Comparison of ENCODE assay signal across 1 cellular context in genomic region chr5:111127453-111128195, GRCh38.
TF ChIP-seq lines count a peak whose summit lies in the region.

No MANE protein-coding gene starts in this region.

TF ChIP-seq in HepG2, 621 proteins besides CTCF, POLR2A, EP300 and RAD21 (continued from another document):
- no peak for TF ChIP-seq TRIM22 (IDR thresholded peaks at IDR 0.05)
- no peak for TF ChIP-seq CAMTA2 (CRISPR knock-in tag; IDR thresholded peaks at IDR 0.05; ENCODE audit: borderline replicate concordance)
- no peak for TF ChIP-seq PLRG1 (conservative IDR thresholded peaks at IDR 0.05)
- peak; percentile 33; the same call in 1 of the 2 replicates for TF ChIP-seq MAFF (IDR thresholded peaks at IDR 0.05; ENCODE audit: low read depth, low read length)
- no peak for TF ChIP-seq SMAD3 (CRISPR knock-in tag; IDR thresholded peaks at IDR 0.05)
- TF ChIP-seq, protein P1, sequence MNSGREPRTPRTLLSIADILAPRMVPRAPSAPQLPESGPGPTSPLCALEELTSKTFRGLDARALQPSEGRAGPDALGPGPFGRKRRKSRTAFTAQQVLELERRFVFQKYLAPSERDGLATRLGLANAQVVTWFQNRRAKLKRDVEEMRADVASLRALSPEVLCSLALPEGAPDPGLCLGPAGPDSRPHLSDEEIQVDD (CRISPR knock-in tag; IDR thresholded peaks at IDR 0.05; ENCODE audit: borderline replicate concordance) = no peak
